In genomic region chr1:231949277-231950122, GRCh38 we compare ENCODE assay signal across 14 cellular contexts.
DNase-seq lines count a peak whose midpoint lies in the region; ATAC-seq, FAIRE-seq and TF ChIP-seq lines count a peak whose summit lies in the region.
"Had no signal": no experiment of that assay in that cellular context is flagged by ENCODE, and none has a peak within 500 bp of the region (broad histone marks: within the 10 kb centered on the region; RNA-seq: fewer than 3 reads in every experiment).

No MANE protein-coding gene starts in this region.

- TF ChIP-seq CTCF in D721Med (IDR thresholded peaks at IDR 0.05; ENCODE audit: insufficient read depth, missing control alignments) (peak; percentile 23), hepatocyte (IDR thresholded peaks at IDR 0.05; ENCODE audit: poor library complexity) (peak; percentile 9), psoas muscle (IDR thresholded peaks at IDR 0.05) (no peak)

- H3K36me3 ChIP-seq in hepatocyte (replicated peaks; ENCODE audit: insufficient read depth, low read depth) (no peaks in the 10 kb centered on the region), psoas muscle (ENCODE audit: insufficient read depth in 1 of 2, low read depth in 1 of 2) (no peaks in the 10 kb centered on the region)
- H3K36me3 ChIP-seq in effector memory CD4-positive, alpha-beta T cell (ENCODE audit: control insufficient read depth, insufficient read depth, low read length), result no peaks in the 10 kb centered on the region
- H3K36me3 ChIP-seq: colonic mucosa had no signal

- no peak overlapping the region for H3K4me3 Mint-ChIP-seq in effector memory CD8-positive, alpha-beta T cell
- H3K4me3 Mint-ChIP-seq: activated naive CD8-positive, alpha-beta T cell treated with anti-CD3 and anti-CD28 coated beads for 36 hours; natural killer cell treated with Interleukin-12 subunit alpha and Interleukin-12 subunit beta and Interleukin-15 and Interleukin-18, amount 100 ng/mL, for 72 hours had no signal

- peak; percentile 34 to 71 (median 40) for ATAC-seq in psoas muscle
- ATAC-seq in effector memory CD8-positive, alpha-beta T cell (replicated peaks), result no peak
- ATAC-seq: natural killer cell treated with Interleukin-12 subunit alpha and Interleukin-12 subunit beta and Interleukin-15 and Interleukin-18, amount 100 ng/mL, for 72 hours had no signal

- intact Hi-C loops in psoas muscle (cut with DNase I), result no loop called here

- DNase-seq in D721Med (ENCODE audit: insufficient read length, low spot score), result no peak
- DNase-seq in cerebellar cortex (ENCODE audit: low spot score), result peak; percentile 8
- peak; percentile 34 for DNase-seq in hepatocyte (ENCODE audit: low spot score)
- peak; percentile 44 to 72 for DNase-seq in psoas muscle
- no peak for DNase-seq in NCI-H526 (lab: John Stamatoyannopoulos, UW)
- DNase-seq in NCI-H187 (lab: John Stamatoyannopoulos, UW), result no peak
- no peak for DNase-seq in effector memory CD4-positive, alpha-beta T cell
- no peak for DNase-seq in effector memory CD8-positive, alpha-beta T cell
- DNase-seq: activated CD4-positive, CD25-positive, alpha-beta regulatory T cell; activated CD8-positive, alpha-beta memory T cell treated with anti-CD3 and anti-CD28 coated beads, Interleukin-2, amount 50 U/mL, for 48 hours; activated naive CD8-positive, alpha-beta T cell treated with anti-CD3 and anti-CD28 coated beads for 36 hours; colonic mucosa; foreskin fibroblast had no signal

- H3K36me3 Mint-ChIP-seq in effector memory CD8-positive, alpha-beta T cell (ENCODE audit: insufficient read depth), result no peaks in the 10 kb centered on the region
- H3K36me3 Mint-ChIP-seq: natural killer cell treated with Interleukin-12 subunit alpha and Interleukin-12 subunit beta and Interleukin-15 and Interleukin-18, amount 100 ng/mL, for 72 hours had no signal

- 60% methylated on average over 8 of the region's 8 CpGs for WGBS in hepatocyte (ENCODE audit: low lambda C conversion rate, missing lambda C conversion rate)
- WGBS in psoas muscle, 3 donors, result 37 to 72% (median 42%) methylated on average over 8 of the region's 8 CpGs

- no peaks in the 10 kb centered on the region for H3K9me2 ChIP-seq in hepatocyte (replicated peaks; ENCODE audit: insufficient read depth)

- H3K27me3 ChIP-seq in hepatocyte (no peaks in the 10 kb centered on the region), psoas muscle (ENCODE audit: insufficient read depth in 3 of 3, low read length in 2 of 3) (no peaks in the 10 kb centered on the region)
- no peaks in the 10 kb centered on the region for H3K27me3 ChIP-seq in effector memory CD4-positive, alpha-beta T cell (replicated peaks; ENCODE audit: control insufficient read depth, insufficient read depth, low read length, poor library complexity, severe bottlenecking)
- H3K27me3 ChIP-seq: colonic mucosa had no signal

- no peak overlapping the region for H3K4me2 ChIP-seq in hepatocyte

- H3K4me1 ChIP-seq in hepatocyte (ENCODE audit: insufficient read depth), result no peaks in the 10 kb centered on the region
- H3K4me1 ChIP-seq in psoas muscle, result no peaks in the 10 kb centered on the region
- no peaks in the 10 kb centered on the region for H3K4me1 ChIP-seq in effector memory CD4-positive, alpha-beta T cell (ENCODE audit: control insufficient read depth, insufficient read depth, low read length, poor library complexity, severe bottlenecking)
- H3K4me1 ChIP-seq: colonic mucosa had no signal

- no peak overlapping the region for H2AFZ ChIP-seq in hepatocyte

- H3K4me3 ChIP-seq in hepatocyte (no peak overlapping the region), psoas muscle (no peak overlapping the region)
- H3K4me3 ChIP-seq in effector memory CD4-positive, alpha-beta T cell (ENCODE audit: insufficient read depth, low read depth, low read length, poor library complexity, severe bottlenecking), result no peak overlapping the region
- H3K4me3 ChIP-seq: colonic mucosa had no signal

- no peaks in the 10 kb centered on the region for H3K4me1 Mint-ChIP-seq in effector memory CD8-positive, alpha-beta T cell (ENCODE audit: low read depth in 2 of 2)
- H3K4me1 Mint-ChIP-seq: activated naive CD8-positive, alpha-beta T cell treated with anti-CD3 and anti-CD28 coated beads for 36 hours had no signal

- no peaks in the 10 kb centered on the region for H4K20me1 ChIP-seq in hepatocyte (ENCODE audit: insufficient read depth, poor library complexity, severe bottlenecking)

- H3K27ac ChIP-seq in hepatocyte (peak overlapping the region; percentile 26), psoas muscle (no peak overlapping the region)
- no peak overlapping the region for H3K27ac ChIP-seq in effector memory CD4-positive, alpha-beta T cell (ENCODE audit: insufficient read depth, low read length, poor library complexity, severe bottlenecking)
- H3K27ac ChIP-seq: colonic mucosa had no signal

- no peak overlapping the region for H3K27ac Mint-ChIP-seq in effector memory CD8-positive, alpha-beta T cell
- H3K27ac Mint-ChIP-seq: activated naive CD8-positive, alpha-beta T cell treated with anti-CD3 and anti-CD28 coated beads for 36 hours; natural killer cell treated with Interleukin-12 subunit alpha and Interleukin-12 subunit beta and Interleukin-15 and Interleukin-18, amount 100 ng/mL, for 72 hours had no signal

- no peaks in the 10 kb centered on the region for H3K9me3 ChIP-seq in hepatocyte (ENCODE audit: low read depth)
- no peaks in the 10 kb centered on the region for H3K9me3 ChIP-seq in psoas muscle
- H3K9me3 ChIP-seq in effector memory CD4-positive, alpha-beta T cell (ENCODE audit: control insufficient read depth, low read length), result no peaks in the 10 kb centered on the region
- H3K9me3 ChIP-seq: colonic mucosa had no signal

- no peaks in the 10 kb centered on the region for H3K27me3 Mint-ChIP-seq in effector memory CD8-positive, alpha-beta T cell
- H3K27me3 Mint-ChIP-seq: activated naive CD8-positive, alpha-beta T cell treated with anti-CD3 and anti-CD28 coated beads for 36 hours; natural killer cell treated with Interleukin-12 subunit alpha and Interleukin-12 subunit beta and Interleukin-15 and Interleukin-18, amount 100 ng/mL, for 72 hours had no signal

- no peaks in the 10 kb centered on the region for H3K79me2 ChIP-seq in hepatocyte

- peaks cover 0 to 2% of the 10 kb centered on the region in 2 donors for H3K9me3 Mint-ChIP-seq in effector memory CD8-positive, alpha-beta T cell
- H3K9me3 Mint-ChIP-seq: natural killer cell treated with Interleukin-12 subunit alpha and Interleukin-12 subunit beta and Interleukin-15 and Interleukin-18, amount 100 ng/mL, for 72 hours had no signal

- no peak for FAIRE-seq in D721Med (lab: Jason Lieb, UNC)

Comparison
In these comparisons a context has a peak if more than half of its experiments do, and no peak if none do; other contexts are left out.
1. DNase-seq: peak in cerebellar cortex (single experiment), hepatocyte (single experiment) and psoas muscle (2 of 2); none in D721Med (single experiment), NCI-H526 (0 of 2), NCI-H187 (0 of 2), effector memory CD4-positive, alpha-beta T cell (0 of 3) and effector memory CD8-positive, alpha-beta T cell (0 of 3).